ENCODE assay signal across 8 cellular contexts in genomic region chr10:88091490-88092061, GRCh38.
DNase-seq lines count a peak whose midpoint lies in the region; ATAC-seq lines count a peak whose summit lies in the region.

No MANE protein-coding gene starts in this region.

- DNase-seq in SKM-1 (lab: John Stamatoyannopoulos, UW; ENCODE audit: unreplicated experiment) (peak; percentile 66), cerebellar nuclear complex (lab: John Stamatoyannopoulos, UW) (no peak), inferior parietal cortex (ENCODE audit: extremely low spot score) (no peak), NCI-H1436 treated with DMSO at 0.1 percent for 48 hours (lab: John Stamatoyannopoulos, UW) (no peak)
- peak; percentile 30 for DNase-seq in stimulated activated CD8-positive, alpha-beta memory T cell treated with anti-CD3 and anti-CD28 coated beads, Interleukin-15, amount 100 ng/mL, for 1 hour (ENCODE audit: low read depth)

- no peaks in the 10 kb centered on the region for H3K27me3 Mint-ChIP-seq in activated naive CD8-positive, alpha-beta T cell

- peaks cover 39% of the 10 kb centered on the region for H3K4me1 Mint-ChIP-seq in activated naive CD8-positive, alpha-beta T cell (ENCODE audit: low read depth)

- peaks cover 4% of the 10 kb centered on the region for H3K9me3 Mint-ChIP-seq in activated naive CD8-positive, alpha-beta T cell (ENCODE audit: low read depth)

- H3K27ac Mint-ChIP-seq in activated naive CD8-positive, alpha-beta T cell = peak overlapping the region; percentile 79

- H3K4me3 Mint-ChIP-seq in activated naive CD8-positive, alpha-beta T cell = peak overlapping the region; percentile 24

- H3K36me3 Mint-ChIP-seq in activated naive CD8-positive, alpha-beta T cell = peaks cover 5% of the 10 kb centered on the region

- ATAC-seq in GM18519 (IDR thresholded peaks at IDR 0.05; ENCODE audit: low FRiP score, unreplicated experiment) (peak; percentile 69), HG02970 (IDR thresholded peaks at IDR 0.05; ENCODE audit: low FRiP score, unreplicated experiment) (peak; percentile 83)

Comparison
In these comparisons a context has a peak if more than half of its experiments do, and no peak if none do; other contexts are left out.
1. DNase-seq: peak in SKM-1 (single experiment) and stimulated activated CD8-positive, alpha-beta memory T cell treated with anti-CD3 and anti-CD28 coated beads, Interleukin-15, amount 100 ng/mL, for 1 hour (single experiment); none in cerebellar nuclear complex (0 of 2), inferior parietal cortex (single experiment) and NCI-H1436 treated with DMSO at 0.1 percent for 48 hours (single experiment).